22 cellular contexts compared by ENCODE assay signal in genomic region chr6:83198486-83199172, GRCh38. TPM values are rescaled to one million over a fixed set of nuclear protein-coding genes. Genes with fewer than 3 reads are reported as not detected.
DNase-seq lines count a peak whose midpoint lies in the region; TF ChIP-seq lines count a peak whose summit lies in the region.
"Had no signal": no experiment of that assay in that cellular context is flagged by ENCODE, and none has a peak within 500 bp of the region (broad histone marks: within the 10 kb centered on the region; RNA-seq: fewer than 3 reads in every experiment).

No MANE protein-coding gene starts in this region.

- no peaks in the 10 kb centered on the region for H3K9me3 ChIP-seq in SJCRH30 (replicated peaks)
- H3K9me3 ChIP-seq: tibial nerve had no signal

- H3K4me1 Mint-ChIP-seq in osteocyte (ENCODE audit: unreplicated experiment): peaks cover 38% of the 10 kb centered on the region

- H3K4me1 ChIP-seq in SJCRH30: no peaks in the 10 kb centered on the region

- no peak overlapping the region for H3K4me3 ChIP-seq in LNCaP clone FGC (ENCODE audit: low read depth, low read length)
- no peak overlapping the region for H3K4me3 ChIP-seq in SJCRH30
- H3K4me3 ChIP-seq: dorsolateral prefrontal cortex, tibial nerve had no signal

- H3K4me3 Mint-ChIP-seq in osteocyte (ENCODE audit: unreplicated experiment): no peak overlapping the region
- H3K4me3 Mint-ChIP-seq: natural killer cell; stimulated activated effector memory CD8-positive, alpha-beta T cell treated with anti-CD3 and anti-CD28 coated beads, Interleukin-12 subunit alpha, Interleukin-12 subunit beta, amount 100 ng/mL, for 72 hours had no signal

- peaks cover 10% of the 10 kb centered on the region for H3K36me3 Mint-ChIP-seq in osteocyte (ENCODE audit: unreplicated experiment)
- H3K36me3 Mint-ChIP-seq: natural killer cell; stimulated activated effector memory CD8-positive, alpha-beta T cell treated with anti-CD3 and anti-CD28 coated beads, Interleukin-12 subunit alpha, Interleukin-12 subunit beta, amount 100 ng/mL, for 72 hours had no signal

- no peaks in the 10 kb centered on the region for H3K27me3 ChIP-seq in SJCRH30
- H3K27me3 ChIP-seq: dorsolateral prefrontal cortex, tibial nerve had no signal

- H3K27me3 Mint-ChIP-seq in osteocyte (ENCODE audit: unreplicated experiment): no peaks in the 10 kb centered on the region

- no peaks in the 10 kb centered on the region for H3K36me3 ChIP-seq in SJCRH30

- peak; percentile 48 for DNase-seq in Daoy (ENCODE audit: low read depth)
- DNase-seq in LNCaP clone FGC (ENCODE audit: low read depth): peak; percentile 89
- DNase-seq in dermis blood vessel endothelial cell: peak; percentile 73
- DNase-seq in osteocyte (ENCODE audit: extremely low spot score, unreplicated experiment): no peak
- no peak for DNase-seq in SJCRH30
- DNase-seq in COLO829 (ENCODE audit: low spot score): no peak
- no peak for DNase-seq in iPS-NIHi7 (ENCODE audit: extremely low spot score)
- no peak for DNase-seq in NCI-H1092 treated with DMSO at 0.1 percent for 48 hours (lab: John Stamatoyannopoulos, UW)
- DNase-seq: activated CD4-positive, alpha-beta T cell treated with anti-CD3 and anti-CD28 coated beads for 1 hour; activated gamma-delta T cell treated with Interleukin-2 at 50 U/mL for 16 hours; aorta; C1 segment of cervical spinal cord; DMS153; dorsolateral prefrontal cortex; head of caudate nucleus; islet precursor cell; MV-4-11; natural killer cell; NCI-H2081; NCI-H526 had no signal

- no peaks in the 10 kb centered on the region for H3K9me3 Mint-ChIP-seq in osteocyte (ENCODE audit: unreplicated experiment)
- H3K9me3 Mint-ChIP-seq: natural killer cell; stimulated activated effector memory CD8-positive, alpha-beta T cell treated with anti-CD3 and anti-CD28 coated beads, Interleukin-12 subunit alpha, Interleukin-12 subunit beta, amount 100 ng/mL, for 72 hours had no signal

- H3K27ac ChIP-seq in SJCRH30: no peak overlapping the region
- H3K27ac ChIP-seq: dorsolateral prefrontal cortex, tibial nerve had no signal

- H3K27ac Mint-ChIP-seq in osteocyte (ENCODE audit: unreplicated experiment): peak overlapping the region; percentile 62
- H3K27ac Mint-ChIP-seq: natural killer cell had no signal

- TF ChIP-seq CTCF in LNCaP clone FGC (IDR thresholded peaks at IDR 0.05; ENCODE audit: control insufficient read depth, extremely low read depth, insufficient read depth): no peak
- no peak for TF ChIP-seq CTCF in osteocyte (IDR thresholded peaks at IDR 0.05)

RNA-seq across cellular contexts. Expression of gene RWDD2A, which starts 5.5 kb away (rescaled TPM):
- 0.97 and 2.6 TPM in 2 replicates for total RNA-seq in Daoy (2014; rRNA removed; shearing (Covaris generic))
- total RNA-seq in dermis blood vessel endothelial cell: 3.3 and 4.4 TPM in 2 replicates
- total RNA-seq in osteocyte: 7.0 and 8.2 TPM in 2 replicates
- 3.1 and 3.6 TPM in 2 replicates for total RNA-seq in SJCRH30 (2014; rRNA removed; shearing (Covaris generic))

RNA-seq across cellular contexts. Expression of gene PGM3, which starts 5.6 kb away (rescaled TPM):
- 59.8 and 77.3 TPM in 2 replicates for total RNA-seq in Daoy (2014; rRNA removed; shearing (Covaris generic))
- total RNA-seq in dermis blood vessel endothelial cell (61.2 and 80.2 TPM in 2 replicates), osteocyte (74.6 and 81.1 TPM in 2 replicates)
- 35.3 and 38.2 TPM in 2 replicates for total RNA-seq in SJCRH30 (2014; rRNA removed; shearing (Covaris generic))

Comparison
In these comparisons a context has a peak if more than half of its experiments do, and no peak if none do; other contexts are left out.
1. DNase-seq: peak in Daoy (single experiment), LNCaP clone FGC (single experiment) and dermis blood vessel endothelial cell (single experiment); none in osteocyte (single experiment), SJCRH30 (0 of 2), COLO829 (single experiment), iPS-NIHi7 (single experiment) and NCI-H1092 treated with DMSO at 0.1 percent for 48 hours (single experiment).